8 cellular contexts compared by ENCODE assay signal in the genomic region with DNA sequence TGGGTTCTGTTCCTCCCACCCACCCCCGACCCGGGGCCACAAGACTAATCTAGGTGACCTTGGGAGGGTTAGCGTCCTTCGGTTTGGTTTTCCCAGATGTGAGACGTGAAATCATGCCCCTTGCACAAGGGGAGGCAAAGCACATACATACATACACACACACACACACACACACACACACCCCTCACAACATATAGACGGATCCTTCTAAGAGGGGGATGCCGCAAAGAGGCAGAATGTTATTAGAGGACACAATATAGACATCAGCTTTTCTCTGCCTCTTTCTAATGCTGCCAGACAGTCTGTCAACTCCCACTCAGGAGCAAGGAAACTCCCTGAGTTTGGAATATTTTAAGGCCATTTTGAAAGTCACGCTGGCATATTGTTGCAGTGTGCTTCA. TPM values are rescaled to one million over a fixed set of nuclear protein-coding genes. Genes with fewer than 3 reads are reported as not detected.
DNase-seq lines count a peak whose midpoint lies in the region; ATAC-seq and TF ChIP-seq lines count a peak whose summit lies in the region.

No MANE protein-coding gene starts in this region.

- no peak for TF ChIP-seq CTCF in mammary epithelial cell (conservative IDR thresholded peaks at IDR 0.05 in 1 of 2, IDR thresholded peaks at IDR 0.05 in 1 of 2; ENCODE audit: extremely low read depth in 1 of 2, insufficient read depth in 1 of 2, low read depth in 1 of 2, low read length in 2 of 2)

- H3K4me1 ChIP-seq in mammary epithelial cell (ENCODE audit: insufficient read depth, low read length) = peaks cover 7% of the 10 kb centered on the region

- H3K27me3 Mint-ChIP-seq in stimulated activated naive CD8-positive, alpha-beta T cell treated with anti-CD3 and anti-CD28 coated beads, Interleukin-15, Interleukin-2, amounts not matched to agents 100 ng/mL and 50 ng/mL, for 24 hours = no peaks in the 10 kb centered on the region
- H3K27me3 Mint-ChIP-seq in memory B cell = peaks cover 21% of the 10 kb centered on the region

- DNase-seq in stimulated activated naive CD8-positive, alpha-beta T cell treated with anti-CD3 and anti-CD28 coated beads, Interleukin-15, Interleukin-2, amounts not matched to agents 100 U/mL and 50 U/mL, for 24 hours = no peak
- DNase-seq in mammary epithelial cell (peak; percentile 22), memory B cell (ENCODE audit: low spot score in 2 of 2) (no peak), LoVo (ENCODE audit: low spot score) (no peak), COR-L47 (lab: John Stamatoyannopoulos, UW) (no peak)
- DNase-seq in effector CD8-positive, alpha-beta T cell (lab: John Stamatoyannopoulos, UW) = no peak

- H3K27me3 ChIP-seq in mammary epithelial cell (ENCODE audit: insufficient read depth, low read length) = no peaks in the 10 kb centered on the region

- peak overlapping the region; percentile 72 to 95 (median 72) for H3K4me3 ChIP-seq in mammary epithelial cell (replicated peaks in 1 of 3; ENCODE audit: insufficient read depth in 1 of 3, low read depth in 2 of 3, low read length in 3 of 3)

- no peaks in the 10 kb centered on the region for H3K36me3 Mint-ChIP-seq in stimulated activated naive CD8-positive, alpha-beta T cell treated with anti-CD3 and anti-CD28 coated beads, Interleukin-15, Interleukin-2, amounts not matched to agents 100 ng/mL and 50 ng/mL, for 24 hours (ENCODE audit: low read depth)
- no peaks in the 10 kb centered on the region for H3K36me3 Mint-ChIP-seq in memory B cell

- no peaks in the 10 kb centered on the region for H3K36me3 ChIP-seq in mammary epithelial cell (ENCODE audit: insufficient read depth, low read length)

- peak overlapping the region; percentile 35 for H3K27ac ChIP-seq in mammary epithelial cell (ENCODE audit: insufficient read depth, low read depth, low read length)

- H3K4me3 Mint-ChIP-seq in stimulated activated naive CD8-positive, alpha-beta T cell treated with anti-CD3 and anti-CD28 coated beads, Interleukin-15, Interleukin-2, amounts not matched to agents 100 ng/mL and 50 ng/mL, for 24 hours = peak overlapping the region; percentile 90
- H3K4me3 Mint-ChIP-seq in memory B cell = peak overlapping the region; percentile 65

- H3K9me3 Mint-ChIP-seq in stimulated activated naive CD8-positive, alpha-beta T cell treated with anti-CD3 and anti-CD28 coated beads, Interleukin-15, Interleukin-2, amounts not matched to agents 100 ng/mL and 50 ng/mL, for 24 hours = no peaks in the 10 kb centered on the region
- no peaks in the 10 kb centered on the region for H3K9me3 Mint-ChIP-seq in memory B cell

- peak overlapping the region; percentile 81 for H2AFZ ChIP-seq in mammary epithelial cell (ENCODE audit: low read depth, low read length)

- no peaks in the 10 kb centered on the region for H3K9me3 ChIP-seq in mammary epithelial cell (replicated peaks; ENCODE audit: insufficient read depth, low read length)

- TSS peak; percentile 49 for BruUV-seq in mammary epithelial cell (replicated peaks; lab: Mats Ljungman, UMichigan)

- no peaks in the 10 kb centered on the region for H4K20me1 ChIP-seq in mammary epithelial cell (ENCODE audit: insufficient read depth, low read length)

- ATAC-seq in stimulated activated naive CD8-positive, alpha-beta T cell treated with anti-CD3 and anti-CD28 coated beads, Interleukin-15, Interleukin-2, amounts not matched to agents 100 U/mL and 50 U/mL, for 24 hours = no peak
- ATAC-seq in memory B cell (ENCODE audit: low read depth) (no peak), GM18909 (IDR thresholded peaks at IDR 0.05; ENCODE audit: poor library complexity, unreplicated experiment) (no peak)

- peak overlapping the region; percentile 94 for H3K4me2 ChIP-seq in mammary epithelial cell (ENCODE audit: insufficient read depth, low read depth, low read length)

- dilution Hi-C loops in mammary epithelial cell (cut with HindIII; ENCODE audit: low sequenced_read_pairs) = no loop called here

- H3K79me2 ChIP-seq in mammary epithelial cell (ENCODE audit: insufficient read depth, low read length) = peaks cover 40% of the 10 kb centered on the region

- 0% methylated on average over 3 of the region's 8 CpGs for WGBS in mammary epithelial cell (ENCODE audit: low coverage, missing lambda C conversion rate)

- H3K4me1 Mint-ChIP-seq in stimulated activated naive CD8-positive, alpha-beta T cell treated with anti-CD3 and anti-CD28 coated beads, Interleukin-15, Interleukin-2, amounts not matched to agents 100 ng/mL and 50 ng/mL, for 24 hours (ENCODE audit: low read depth) = peaks cover 55% of the 10 kb centered on the region
- H3K4me1 Mint-ChIP-seq in memory B cell = peaks cover 6% of the 10 kb centered on the region

- peak overlapping the region; percentile 78 for H3K9ac ChIP-seq in mammary epithelial cell (ENCODE audit: insufficient read depth, low read length)

- in situ Hi-C loops in mammary epithelial cell (cut with MboI; ENCODE audit: low sequenced_read_pairs in 2 of 2) = no loop called here

- CTCF ChIA-PET in mammary epithelial cell (lab: Charles Lee; ENCODE audit: low non-redundant PET) = no interaction called here

- intact Hi-C loops in mammary epithelial cell (cut with micrococcal nuclease) = loop anchor here (5.0 to 10.0 kb wide), 3 partner anchors 87 to 203 kb away; no protein-coding TSS in a partner anchor

- H3K27ac Mint-ChIP-seq in stimulated activated naive CD8-positive, alpha-beta T cell treated with anti-CD3 and anti-CD28 coated beads, Interleukin-15, Interleukin-2, amounts not matched to agents 100 ng/mL and 50 ng/mL, for 24 hours = peak overlapping the region; percentile 45
- H3K27ac Mint-ChIP-seq in memory B cell = no peak overlapping the region

RNA-seq across cellular contexts. Expression of a gene that starts 0.6 kb away (rescaled TPM):
- total RNA-seq in mammary epithelial cell = 10 to 100 TPM; 54.8 to 61.3 TPM
- polyA plus RNA-seq in mammary epithelial cell = 60.1 TPM
- polyA minus RNA-seq in mammary epithelial cell = 22.9 TPM
